10 cellular contexts compared by ENCODE assay signal in genomic region chr5:135930029-135930948, GRCh38. TPM values are rescaled to one million over a fixed set of nuclear protein-coding genes. Genes with fewer than 3 reads are reported as not detected.
DNase-seq lines count a peak whose midpoint lies in the region; ATAC-seq and TF ChIP-seq lines count a peak whose summit lies in the region.
"Had no signal": no experiment of that assay in that cellular context is flagged by ENCODE, and none has a peak within 500 bp of the region (broad histone marks: within the 10 kb centered on the region; RNA-seq: fewer than 3 reads in every experiment).

No MANE protein-coding gene starts in this region.

- TF ChIP-seq CTCF in epithelial cell of proximal tubule (conservative IDR thresholded peaks at IDR 0.05; ENCODE audit: low read depth, low read length) (peak; percentile 15), neural progenitor cell (IDR thresholded peaks at IDR 0.05) (peak; percentile 31)

- peaks cover 7% of the 10 kb centered on the region for H3K4me1 ChIP-seq in neural progenitor cell

- H4K20me1 ChIP-seq in neural progenitor cell (ENCODE audit: low read depth): peaks cover 15% of the 10 kb centered on the region

- H3K4me3 ChIP-seq in epithelial cell of proximal tubule (ENCODE audit: low read depth, low read length) (peak overlapping the region; percentile 53), neural progenitor cell (peak overlapping the region; percentile 52)

- no peak for ATAC-seq in HG03095 (IDR thresholded peaks at IDR 0.05; ENCODE audit: unreplicated experiment)

- H3K27me3 ChIP-seq in neural progenitor cell: peaks cover 100% of the 10 kb centered on the region

- peaks cover 11% of the 10 kb centered on the region for H3K9me3 Mint-ChIP-seq in neural progenitor cell

- H3K79me2 ChIP-seq in neural progenitor cell (ENCODE audit: low read depth): no peaks in the 10 kb centered on the region

- no peaks in the 10 kb centered on the region for H3K36me3 ChIP-seq in neural progenitor cell

- no peaks in the 10 kb centered on the region for H3K9me3 ChIP-seq in neural progenitor cell (ENCODE audit: low read depth)

- H3K4me2 ChIP-seq in neural progenitor cell: peak overlapping the region; percentile 86

- no peak overlapping the region for H3K9ac ChIP-seq in neural progenitor cell

- H3K36me3 Mint-ChIP-seq in neural progenitor cell: no peaks in the 10 kb centered on the region

- H3K4me3 Mint-ChIP-seq in neural progenitor cell: peak overlapping the region; percentile 78

- peak; percentile 30 for DNase-seq in COLO668 (lab: John Stamatoyannopoulos, UW; ENCODE audit: unreplicated experiment)
- DNase-seq in HuH-7 (ENCODE audit: low spot score): peak; percentile 49
- DNase-seq in epithelial cell of proximal tubule (ENCODE audit: low read depth): no peak
- DNase-seq in neural progenitor cell (ENCODE audit: low spot score): peak; percentile 74
- DNase-seq in inferior parietal cortex (ENCODE audit: extremely low spot score): no peak
- no peak for DNase-seq in central memory CD4-positive, alpha-beta T cell
- DNase-seq in activated CD4-positive, alpha-beta T cell treated with anti-CD3 and anti-CD28 coated beads, Interleukin-2, amount 50 U/mL, for 4 hours: no peak
- DNase-seq: GOT3, MM.1S had no signal

- H3K4me1 Mint-ChIP-seq in neural progenitor cell: peaks cover 3% of the 10 kb centered on the region

- no peak overlapping the region for H3K27ac Mint-ChIP-seq in neural progenitor cell

- peak overlapping the region; percentile 90 for H2AFZ ChIP-seq in neural progenitor cell (replicated peaks)

- no peaks in the 10 kb centered on the region for H3F3A ChIP-seq in neural progenitor cell (ENCODE audit: low read depth)

- peaks cover 43% of the 10 kb centered on the region for H3K27me3 Mint-ChIP-seq in neural progenitor cell (ENCODE audit: insufficient read depth, low read depth)

- H3K27ac ChIP-seq in neural progenitor cell: no peak overlapping the region

RNA-seq across cellular contexts. Expression of gene LECT2, which starts 24.5 kb away (rescaled TPM):
- total RNA-seq in epithelial cell of proximal tubule (not detected in 2 replicates), neural progenitor cell (ENCODE audit: low replicate concordance) (not detected in 2 replicates)

RNA-seq across cellular contexts. Expression of gene IL9, which starts 34.6 kb away (rescaled TPM):
- total RNA-seq in epithelial cell of proximal tubule (not detected in 2 replicates), neural progenitor cell (ENCODE audit: low replicate concordance) (not detected in 2 replicates)

Comparison
In these comparisons a context has a peak if more than half of its experiments do, and no peak if none do; other contexts are left out.
1. DNase-seq: peak in COLO668 (single experiment), HuH-7 (single experiment) and neural progenitor cell (single experiment); none in epithelial cell of proximal tubule (single experiment), inferior parietal cortex (single experiment), central memory CD4-positive, alpha-beta T cell (single experiment) and activated CD4-positive, alpha-beta T cell treated with anti-CD3 and anti-CD28 coated beads, Interleukin-2, amount 50 U/mL, for 4 hours (0 of 2).